Comparison of ENCODE assay signal across 10 cellular contexts in genomic region chr5:170503970-170504525, GRCh38. TPM values are rescaled to one million over a fixed set of nuclear protein-coding genes. Genes with fewer than 3 reads are reported as not detected.
DNase-seq lines count a peak whose midpoint lies in the region; ATAC-seq and TF ChIP-seq lines count a peak whose summit lies in the region.
"Had no signal": no experiment of that assay in that cellular context is flagged by ENCODE, and none has a peak within 500 bp of the region (broad histone marks: within the 10 kb centered on the region; RNA-seq: fewer than 3 reads in every experiment).

KCNIP1 (plus strand) TSS chr5:170504020.

- H3K9me3 Mint-ChIP-seq in stimulated activated naive CD8-positive, alpha-beta T cell treated with anti-CD3 and anti-CD28 coated beads, Interleukin-15, amount 100 ng/mL, for 72 hours, result no peaks in the 10 kb centered on the region

- no peaks in the 10 kb centered on the region for H3K4me1 Mint-ChIP-seq in stimulated activated naive CD8-positive, alpha-beta T cell treated with anti-CD3 and anti-CD28 coated beads, Interleukin-15, amount 100 ng/mL, for 72 hours

- peak; percentile 46 for ATAC-seq in stimulated activated naive CD8-positive, alpha-beta T cell treated with anti-CD3 and anti-CD28 coated beads, Interleukin-15, amount 100 ng/mL, for 72 hours
- ATAC-seq in stimulated activated naive CD8-positive, alpha-beta T cell treated with anti-CD3 and anti-CD28 coated beads, Interleukin-15, Interleukin-2, amounts not matched to agents 100 U/mL and 50 U/mL, for 24 hours, result no peak
- ATAC-seq in HG03342 (IDR thresholded peaks at IDR 0.05; ENCODE audit: unreplicated experiment), result no peak

- H3K9ac ChIP-seq in endocrine pancreas (ENCODE audit: control insufficient read depth, insufficient read depth, low read length), result peak within 1 kb of the TSS; percentile 49

- H3K27me3 Mint-ChIP-seq in stimulated activated naive CD8-positive, alpha-beta T cell treated with anti-CD3 and anti-CD28 coated beads, Interleukin-15, amount 100 ng/mL, for 72 hours, result peaks cover 65% of the 10 kb centered on the region

- H3K36me3 ChIP-seq in endocrine pancreas (ENCODE audit: control insufficient read depth, insufficient read depth, low read length) (no peaks in the 10 kb centered on the region), vagina (no peaks in the 10 kb centered on the region)

- no peak within 1 kb of the TSS for H3K4me3 ChIP-seq in endocrine pancreas (ENCODE audit: control insufficient read depth, insufficient read depth, low read length)
- H3K4me3 ChIP-seq in vagina, result peak within 1 kb of the TSS; percentile 9 to 42

- no peaks in the 10 kb centered on the region for H3K4me1 ChIP-seq in endocrine pancreas (ENCODE audit: control insufficient read depth, insufficient read depth, low read length)
- peaks cover 5% of the 10 kb centered on the region for H3K4me1 ChIP-seq in vagina

- H3K9me3 ChIP-seq in endocrine pancreas (ENCODE audit: control insufficient read depth, low read length), result no peaks in the 10 kb centered on the region
- H3K9me3 ChIP-seq in vagina, result no peaks in the 10 kb centered on the region

- no peak within 1 kb of the TSS for H3K27ac Mint-ChIP-seq in stimulated activated naive CD8-positive, alpha-beta T cell treated with anti-CD3 and anti-CD28 coated beads, Interleukin-15, amount 100 ng/mL, for 72 hours

- TF ChIP-seq CTCF in vagina (IDR thresholded peaks at IDR 0.05), result no peak

- no peaks in the 10 kb centered on the region for H3K27me3 ChIP-seq in endocrine pancreas (ENCODE audit: control insufficient read depth, insufficient read depth, low read length)
- H3K27me3 ChIP-seq in vagina, result no peaks in the 10 kb centered on the region

- intact Hi-C loops in vagina (cut with DNase I), result no loop called here

- H3K27ac ChIP-seq in vagina, result no peak within 1 kb of the TSS

- DNase-seq in stimulated activated naive CD8-positive, alpha-beta T cell treated with anti-CD3 and anti-CD28 coated beads, Interleukin-15, amount 100 ng/mL, for 72 hours, result no peak
- DNase-seq in stimulated activated naive CD8-positive, alpha-beta T cell treated with anti-CD3 and anti-CD28 coated beads, Interleukin-15, Interleukin-2, amounts not matched to agents 100 U/mL and 50 U/mL, for 24 hours, result no peak
- DNase-seq in midbrain (lab: John Stamatoyannopoulos, UW) (peak; percentile 42), vagina (ENCODE audit: extremely low spot score in 2 of 2) (no peak), NCI-H1694 treated with DMSO at 0.1 percent for 48 hours (lab: John Stamatoyannopoulos, UW) (no peak), NAMALWA (ENCODE audit: low spot score) (no peak)

- no peak within 1 kb of the TSS for H3K4me3 Mint-ChIP-seq in stimulated activated naive CD8-positive, alpha-beta T cell treated with anti-CD3 and anti-CD28 coated beads, Interleukin-15, amount 100 ng/mL, for 72 hours

- no peak for TF ChIP-seq POLR2A in vagina (IDR thresholded peaks at IDR 0.05)

RNA-seq across cellular contexts. Expression of gene KCNIP1, which starts in this region (rescaled TPM):
- total RNA-seq in vagina, result not detected
- total RNA-seq: activated CD8-positive, alpha-beta memory T cell treated with anti-CD3 and anti-CD28 coated beads for 36 hours; fibroblast of villous mesenchyme had no signal
